Comparison of ENCODE assay signal across 8 cellular contexts in genomic region chr11:114179234-114179941, GRCh38.
A peak's percentile ranks its signal among the peaks of the same experiment; 100 is the strongest.
DNase-seq lines count a peak whose midpoint lies in the region; ATAC-seq and TF ChIP-seq lines count a peak whose summit lies in the region.

No MANE protein-coding gene starts in this region.

- TF ChIP-seq CTCF in GM10248 (IDR thresholded peaks at IDR 0.05; ENCODE audit: control extremely low read depth, extremely low read depth, low read depth, missing control alignments) (no peak), PC-9 (conservative IDR thresholded peaks at IDR 0.05) (no peak)

- intact Hi-C loops in Right ventricle myocardium inferior (cut with DNase I) (loop anchor here (1.0 kb wide), 2 partner anchors 17 to 120 kb away; partner anchors contain the start of gene ZBTB16), posterior vena cava (cut with DNase I) (loop anchor here in 1 of 2 donors (10.0 kb wide), 1 partner anchor 115 kb away; no protein-coding TSS in a partner anchor), PC-9 (cut with micrococcal nuclease; ENCODE audit: unreplicated experiment) (no loop called here)

- H4K20me1 ChIP-seq in PC-9 (ENCODE audit: insufficient read depth) = 0 out of 2 replicates have a peak, but pooled peaks cover 2% of the 10 kb centered on the region

- no peak overlapping the region for H3K4me3 ChIP-seq in PC-9

- H3K27ac ChIP-seq in PC-9 = no peak overlapping the region

- H3K36me3 Mint-ChIP-seq in T-cell = no peaks in the 10 kb centered on the region

- no TSS peak for BruUV-seq in PC-9 (replicated peaks; lab: Mats Ljungman, UMichigan)

- H3K9me3 Mint-ChIP-seq in T-cell = no peaks in the 10 kb centered on the region

- H3K27me3 ChIP-seq in PC-9 (ENCODE audit: insufficient read depth, low read depth) = peaks cover 100% of the 10 kb centered on the region

- H3K4me1 ChIP-seq in PC-9 (replicated peaks; ENCODE audit: insufficient read depth) = no peaks in the 10 kb centered on the region

- H3K4me1 Mint-ChIP-seq in T-cell = peaks cover 81 to 89% (median 82%) of the 10 kb centered on the region in 3 donors

- no peaks in the 10 kb centered on the region for H3K36me3 ChIP-seq in PC-9 (ENCODE audit: low read depth)

- no peaks in the 10 kb centered on the region for H3K9me2 ChIP-seq in PC-9 (ENCODE audit: insufficient read depth)

- peak in 1 of 4 experiments; percentile 59 for ATAC-seq in T-cell (replicated peaks in 1 of 4)
- ATAC-seq in Right ventricle myocardium inferior = peak; percentile 93

- no peaks in the 10 kb centered on the region for H3K79me2 ChIP-seq in PC-9 (ENCODE audit: low read depth)

- DNase-seq in DMS153 (lab: John Stamatoyannopoulos, UW) (peak; percentile 70), T-cell (peak in 3 of 34 experiments; percentile 24 to 80 (median 50)), Right ventricle myocardium inferior (ENCODE audit: missing footprints) (peak; percentile 89), posterior vena cava (ENCODE audit: low spot score) (peak; percentile 94), putamen (ENCODE audit: low spot score) (no peak), mesenteric fat pad (ENCODE audit: low spot score) (no peak), GM10248 (ENCODE audit: extremely low spot score) (no peak), PC-9 (no peak)

- peak overlapping the region; percentile 66 to 75 for H3K27ac Mint-ChIP-seq in T-cell

- H3F3A ChIP-seq in PC-9 (ENCODE audit: insufficient read depth, low read depth) = no peaks in the 10 kb centered on the region

- no peak overlapping the region for H3K4me2 ChIP-seq in PC-9

- CTCF ChIA-PET in T-cell (lab: Charles Lee) (interaction anchor here (0.6 to 1.4 kb wide), 5 partner anchors 14 to 260 kb away, joined by 3 to 5 read pairs (median 3); partner anchors contain the start of genes REXO2 (in 1 of the 2) and ZBTB16 (in 1 of the 2)), GM10248 (lab: Yijun Ruan, JAX) (interaction anchor here (0.8 to 1.3 kb wide), 2 partner anchors 14 to 803 kb away, joined by 3 read pairs; no protein-coding TSS in a partner anchor), PC-9 (lab: Charles Lee) (no interaction called here)

- peak overlapping the region in 2 of 3 donors; percentile 39 to 57 for H3K4me3 Mint-ChIP-seq in T-cell

- POLR2A ChIA-PET in T-cell (lab: Charles Lee) = no interaction called here
- POLR2A ChIA-PET in GM10248 (lab: Yijun Ruan, JAX) = no interaction called here
- POLR2A ChIA-PET in PC-9 (lab: Charles Lee; ENCODE audit: unreplicated experiment) = no interaction called here

- H3K9me3 ChIP-seq in PC-9 (ENCODE audit: insufficient read depth, low read depth) = no peaks in the 10 kb centered on the region

- H3K27me3 Mint-ChIP-seq in T-cell = no peaks in the 10 kb centered on the region

- H2AFZ ChIP-seq in PC-9 = no peak overlapping the region

Comparison
In these comparisons a context has a peak if more than half of its experiments do, and no peak if none do; other contexts are left out.
1. DNase-seq: peak in DMS153 (single experiment), Right ventricle myocardium inferior (single experiment) and posterior vena cava (single experiment); none in putamen (single experiment), mesenteric fat pad (single experiment), GM10248 (single experiment) and PC-9 (0 of 2).